18 cellular contexts compared by ENCODE assay signal in the genomic region with DNA sequence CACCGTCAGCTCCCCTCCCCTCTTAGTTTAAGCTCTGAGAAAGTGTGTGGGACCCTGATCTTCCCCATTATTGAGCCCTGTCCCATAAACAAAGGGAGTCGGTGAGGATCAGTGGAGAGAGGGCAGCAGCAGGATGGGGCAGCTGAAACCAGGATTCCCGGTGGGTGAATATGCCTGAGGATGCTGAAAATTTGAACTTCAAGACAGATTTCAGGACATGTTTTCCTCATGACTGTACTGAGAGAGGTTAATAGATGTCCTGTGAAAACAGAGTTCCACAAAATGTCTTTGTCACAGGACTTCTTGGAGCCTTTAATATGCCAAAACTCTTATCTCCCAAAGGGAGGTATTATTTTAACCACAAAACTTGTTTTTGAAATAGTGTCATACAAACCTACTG. TPM values are rescaled to one million over a fixed set of nuclear protein-coding genes. Genes with fewer than 3 reads are reported as not detected.
A peak's percentile ranks its signal among the peaks of the same experiment; 100 is the strongest.
DNase-seq lines count a peak whose midpoint lies in the region; ATAC-seq and TF ChIP-seq lines count a peak whose summit lies in the region.
"Had no signal": no experiment of that assay in that cellular context is flagged by ENCODE, and none has a peak within 500 bp of the region (broad histone marks: within the 10 kb centered on the region; RNA-seq: fewer than 3 reads in every experiment).

No MANE protein-coding gene starts in this region.

- no TSS peak for BruUV-seq in PC-3 (replicated peaks; lab: Mats Ljungman, UMichigan)

- no peaks in the 10 kb centered on the region for H3K36me3 ChIP-seq in PC-3 (ENCODE audit: low read depth, low read length)
- H3K36me3 ChIP-seq in mesodermal cell (ENCODE audit: control insufficient read depth, insufficient read depth, low read length) = no peaks in the 10 kb centered on the region
- H3K36me3 ChIP-seq in MG63 = no peaks in the 10 kb centered on the region
- H3K36me3 ChIP-seq: colonic mucosa, neural progenitor cell had no signal

- no peak for ATAC-seq in PC-3
- ATAC-seq: stimulated activated naive CD8-positive, alpha-beta T cell treated with anti-CD3 and anti-CD28 coated beads, Interleukin-15, amount 100 ng/mL, for 72 hours had no signal

- no peak for DNase-seq in AG04450 (ENCODE audit: low read depth, low spot score)
- peak; percentile 17 for DNase-seq in PC-3
- peak; percentile 42 for DNase-seq in choroid plexus epithelial cell (ENCODE audit: low read depth)
- no peak for DNase-seq in kidney glomerular epithelial cell (lab: John Stamatoyannopoulos, UW)
- DNase-seq in NCI-H1092 treated with DMSO at 0.1 percent for 48 hours (lab: John Stamatoyannopoulos, UW) = no peak
- no peak for DNase-seq in activated T-cell treated with anti-CD3 and anti-CD28 coated beads for 4 hours
- DNase-seq in MG63 = no peak
- DNase-seq: ACHN; activated CD4-positive, alpha-beta T cell treated with anti-CD3 and anti-CD28 coated beads for 4 hours; activated gamma-delta T cell treated with Interleukin-2 at 50 U/mL for 16 hours; colonic mucosa; islet precursor cell; NCI-H1048; NCI-H774; stimulated activated naive CD8-positive, alpha-beta T cell treated with anti-CD3 and anti-CD28 coated beads, Interleukin-15, amount 100 ng/mL, for 72 hours had no signal

- CTCF ChIA-PET in AG04450 (lab: Charles Lee) = interaction anchor here (1.0 to 1.5 kb wide), 3 partner anchors 12 to 675 kb away, joined by 4 read pairs; no protein-coding TSS in a partner anchor
- CTCF ChIA-PET in PC-3 (lab: Charles Lee) = interaction anchor here (0.6 kb wide), 1 partner anchor 154 kb away, joined by 5 read pairs; no protein-coding TSS in a partner anchor

- H3K9me3 ChIP-seq in AG04450 (ENCODE audit: control insufficient read depth, insufficient read depth, low read length) (peaks cover 11% of the 10 kb centered on the region; the same call in 1 of the 2 replicates), PC-3 (ENCODE audit: low read length) (0 out of 2 replicates have a peak, but pooled peaks cover 5% of the 10 kb centered on the region), mesodermal cell (ENCODE audit: control insufficient read depth, low read length) (peaks cover 17% of the 10 kb centered on the region), MG63 (peaks cover 19% of the 10 kb centered on the region)
- H3K9me3 ChIP-seq: colonic mucosa had no signal

- H3F3A ChIP-seq in PC-3 (ENCODE audit: low read length, unreplicated experiment) = no peaks in the 10 kb centered on the region

- no peak overlapping the region for H3K4me2 ChIP-seq in PC-3 (ENCODE audit: low read length)
- H3K4me2 ChIP-seq: neural progenitor cell had no signal

- H3K9me2 ChIP-seq in PC-3 (replicated peaks; ENCODE audit: low read length) = no peaks in the 10 kb centered on the region

- intact Hi-C loops in PC-3 (cut with micrococcal nuclease) = loop anchor here (2.0 to 5.0 kb wide), 4 partner anchors 47 to 415 kb away; a partner anchor contains a TSS

- H3K27me3 ChIP-seq in AG04450 (ENCODE audit: control insufficient read depth, insufficient read depth, low read length) = no peaks in the 10 kb centered on the region
- no peaks in the 10 kb centered on the region for H3K27me3 ChIP-seq in PC-3 (ENCODE audit: low read length)
- H3K27me3 ChIP-seq in MG63 = no peaks in the 10 kb centered on the region
- H3K27me3 ChIP-seq: colonic mucosa, neural progenitor cell had no signal

- POLR2A ChIA-PET in AG04450 (lab: Yijun Ruan, JAX) (interaction anchor here (1.0 kb wide), 1 partner anchor 345 kb away, joined by 3 read pairs; a partner anchor contains a TSS), PC-3 (lab: Charles Lee; ENCODE audit: unreplicated experiment) (no interaction called here)

- H3K4me3 ChIP-seq in AG04450 (ENCODE audit: low read depth, low read length) (no peak overlapping the region), PC-3 (ENCODE audit: low read length) (no peak overlapping the region), choroid plexus epithelial cell (ENCODE audit: low read depth, low read length) (no peak overlapping the region), mesodermal cell (ENCODE audit: extremely low read depth, insufficient read depth, low read length, poor library complexity, severe bottlenecking) (no peak overlapping the region), MG63 (no peak overlapping the region)
- H3K4me3 ChIP-seq: colonic mucosa, neural progenitor cell had no signal

- no peaks in the 10 kb centered on the region for H3K79me2 ChIP-seq in PC-3 (ENCODE audit: low read length)

- H3K9ac ChIP-seq in PC-3 (ENCODE audit: low read length) = peak overlapping the region; percentile 70
- H3K9ac ChIP-seq: neural progenitor cell had no signal

- TF ChIP-seq CTCF in AG04450 (IDR thresholded peaks at IDR 0.05; ENCODE audit: low read depth, low read length) (no peak), PC-3 (conservative IDR thresholded peaks at IDR 0.05; ENCODE audit: low read depth, low read length) (no peak), choroid plexus epithelial cell (conservative IDR thresholded peaks at IDR 0.05; ENCODE audit: low read depth, low read length) (no peak)

- no peak overlapping the region for H2AFZ ChIP-seq in PC-3 (ENCODE audit: low read length)
- H2AFZ ChIP-seq: neural progenitor cell had no signal

- H3K27ac ChIP-seq in AG04450 (ENCODE audit: low read depth, low read length) (peak overlapping the region; percentile 41), PC-3 (ENCODE audit: low read length) (peak overlapping the region; percentile 90), mesodermal cell (ENCODE audit: low read depth, low read length, severe bottlenecking) (peak overlapping the region; percentile 13)
- H3K27ac ChIP-seq: colonic mucosa, neural progenitor cell had no signal

- H4K20me1 ChIP-seq in PC-3 (ENCODE audit: low read length) = no peaks in the 10 kb centered on the region

- 85 to 95% methylated on average over 2 of the region's 3 CpGs for WGBS in mesodermal cell (ENCODE audit: insufficient coverage in 2 of 2), 2 experiments

- peaks cover 43% of the 10 kb centered on the region for H3K4me1 ChIP-seq in PC-3 (ENCODE audit: insufficient read depth, low read length)
- peaks cover 22% of the 10 kb centered on the region for H3K4me1 ChIP-seq in mesodermal cell (ENCODE audit: control insufficient read depth, insufficient read depth, low read length, poor library complexity, severe bottlenecking)
- H3K4me1 ChIP-seq: colonic mucosa had no signal

RNA-seq across cellular contexts. Expression of a gene that starts 53.5 kb away (rescaled TPM):
- polyA plus RNA-seq in AG04450 (2011; rRNA removed) = 0.12 TPM in 1 of 2 replicates, not detected in the other
- 0.14 TPM in 1 of 2 replicates, not detected in the other for polyA minus RNA-seq in AG04450 (2011; rRNA and poly(A)+ RNA removed)
- total RNA-seq in PC-3 (2014; rRNA removed) = not detected in 2 replicates
- polyA plus RNA-seq in mesodermal cell (2013, experiment 1 of 2) = not detected
- polyA plus RNA-seq in mesodermal cell (2013, experiment 2 of 2) = not detected
- total RNA-seq in MG63 (2014; rRNA removed; shearing (Covaris generic); ENCODE audit: low replicate concordance) = not detected in 2 replicates
- total RNA-seq: Daoy had no signal

Comparison
In these comparisons a context has a peak if more than half of its experiments do, and no peak if none do; other contexts are left out.
1. DNase-seq: peak in PC-3 (single experiment) and choroid plexus epithelial cell (single experiment); none in AG04450 (single experiment), kidney glomerular epithelial cell (single experiment), NCI-H1092 treated with DMSO at 0.1 percent for 48 hours (single experiment), activated T-cell treated with anti-CD3 and anti-CD28 coated beads for 4 hours (single experiment) and MG63 (single experiment).
2. H3K27ac ChIP-seq: peak in every context shown above with its lines; median percentile 90 in PC-3; 41 in AG04450; 13 in mesodermal cell.